14 cellular contexts compared by ENCODE assay signal in the genomic region with DNA sequence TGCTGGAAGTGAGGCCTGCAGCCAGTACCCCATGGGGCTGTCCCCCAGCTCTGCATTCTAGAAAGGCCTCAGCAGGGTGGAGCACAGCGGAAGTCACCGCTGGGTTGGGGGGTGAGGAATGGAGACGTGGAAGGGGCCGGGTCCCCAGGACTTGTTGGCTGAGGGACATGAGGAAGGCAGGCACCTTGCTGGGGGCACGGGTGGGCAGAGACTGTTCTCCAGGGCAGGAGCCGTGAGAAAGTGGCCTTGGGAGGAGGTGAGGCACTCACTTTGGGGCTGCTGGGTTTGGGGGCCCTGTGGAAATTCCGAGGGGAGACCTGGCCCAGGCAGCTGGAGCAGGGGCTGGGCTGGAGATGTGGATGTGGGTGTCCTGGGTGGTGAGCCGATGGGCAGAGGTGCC. TPM values are rescaled to one million over a fixed set of nuclear protein-coding genes. Genes with fewer than 3 reads are reported as not detected.
DNase-seq lines count a peak whose midpoint lies in the region; ATAC-seq and TF ChIP-seq lines count a peak whose summit lies in the region.
"Had no signal": no experiment of that assay in that cellular context is flagged by ENCODE, and none has a peak within 500 bp of the region (broad histone marks: within the 10 kb centered on the region; RNA-seq: fewer than 3 reads in every experiment).

No MANE protein-coding gene starts in this region.

- ATAC-seq in stimulated activated naive CD8-positive, alpha-beta T cell treated with anti-CD3 and anti-CD28 coated beads, Interleukin-15, amount 100 ng/mL, for 72 hours: no peak
- ATAC-seq in stimulated activated naive CD8-positive, alpha-beta T cell treated with anti-CD3 and anti-CD28 coated beads, Interleukin-15, Interleukin-2, amounts not matched to agents 100 U/mL and 50 U/mL, for 24 hours: no peak
- ATAC-seq in activated naive CD8-positive, alpha-beta T cell treated with anti-CD3 and anti-CD28 coated beads, Interleukin-2, amount 10 ng/mL, durations not matched to agents 7 days and 5 days (ENCODE audit: low read depth): no peak
- ATAC-seq in memory B cell (ENCODE audit: low read depth): no peak
- ATAC-seq in GM21619 (IDR thresholded peaks at IDR 0.05; ENCODE audit: unreplicated experiment): no peak

- peaks cover 70% of the 10 kb centered on the region for H3K4me1 Mint-ChIP-seq in stimulated activated naive CD8-positive, alpha-beta T cell treated with anti-CD3 and anti-CD28 coated beads, Interleukin-15, amount 100 ng/mL, for 72 hours
- peaks cover 41% of the 10 kb centered on the region for H3K4me1 Mint-ChIP-seq in activated naive CD8-positive, alpha-beta T cell treated with anti-CD3 and anti-CD28 coated beads, Interleukin-2, amount 10 ng/mL, durations not matched to agents 7 days and 5 days
- H3K4me1 Mint-ChIP-seq in memory B cell: peaks cover 61% of the 10 kb centered on the region

- POLR2A ChIA-PET in activated naive CD8-positive, alpha-beta T cell treated with anti-CD3 and anti-CD28 coated beads, Interleukin-2, amount 10 ng/mL, durations not matched to agents 7 days and 5 days (lab: Charles Lee): interaction anchor here (2.5 kb wide), 1 partner anchor 9 kb away, joined by 19 read pairs; a partner anchor contains a TSS

- H3K4me3 Mint-ChIP-seq in stimulated activated naive CD8-positive, alpha-beta T cell treated with anti-CD3 and anti-CD28 coated beads, Interleukin-15, amount 100 ng/mL, for 72 hours: peak overlapping the region; percentile 73
- H3K4me3 Mint-ChIP-seq in activated naive CD8-positive, alpha-beta T cell treated with anti-CD3 and anti-CD28 coated beads, Interleukin-2, amount 10 ng/mL, durations not matched to agents 7 days and 5 days: peak overlapping the region; percentile 77
- H3K4me3 Mint-ChIP-seq in memory B cell: peak overlapping the region; percentile 63

- no peak for TF ChIP-seq POLR2A in thyroid gland (IDR thresholded peaks at IDR 0.05)

- H3K4me3 ChIP-seq in thyroid gland (replicated peaks in 1 of 3): no peak overlapping the region
- H3K4me3 ChIP-seq: uterus had no signal

- no peaks in the 10 kb centered on the region for H3K36me3 Mint-ChIP-seq in activated naive CD8-positive, alpha-beta T cell treated with anti-CD3 and anti-CD28 coated beads, Interleukin-2, amount 10 ng/mL, durations not matched to agents 7 days and 5 days
- H3K36me3 Mint-ChIP-seq in memory B cell: no peaks in the 10 kb centered on the region

- no peaks in the 10 kb centered on the region for H3K9me3 ChIP-seq in thyroid gland
- H3K9me3 ChIP-seq: BE2C, uterus had no signal

- no peaks in the 10 kb centered on the region for H3K36me3 ChIP-seq in thyroid gland
- H3K36me3 ChIP-seq: BE2C, uterus had no signal

- no peak for TF ChIP-seq CTCF in thyroid gland (IDR thresholded peaks at IDR 0.05)

- no peaks in the 10 kb centered on the region for H3K9me3 Mint-ChIP-seq in stimulated activated naive CD8-positive, alpha-beta T cell treated with anti-CD3 and anti-CD28 coated beads, Interleukin-15, amount 100 ng/mL, for 72 hours
- no peaks in the 10 kb centered on the region for H3K9me3 Mint-ChIP-seq in activated naive CD8-positive, alpha-beta T cell treated with anti-CD3 and anti-CD28 coated beads, Interleukin-2, amount 10 ng/mL, durations not matched to agents 7 days and 5 days
- no peaks in the 10 kb centered on the region for H3K9me3 Mint-ChIP-seq in memory B cell

- intact Hi-C loops in thyroid gland (cut with DNase I): no loop called here

- H3K27ac ChIP-seq in thyroid gland: no peak overlapping the region
- H3K27ac ChIP-seq: foreskin keratinocyte, uterus had no signal

- no peak for DNase-seq in stimulated activated naive CD8-positive, alpha-beta T cell treated with anti-CD3 and anti-CD28 coated beads, Interleukin-15, amount 100 ng/mL, for 72 hours
- no peak for DNase-seq in stimulated activated naive CD8-positive, alpha-beta T cell treated with anti-CD3 and anti-CD28 coated beads, Interleukin-15, Interleukin-2, amounts not matched to agents 100 U/mL and 50 U/mL, for 24 hours
- no peak for DNase-seq in activated naive CD8-positive, alpha-beta T cell treated with anti-CD3 and anti-CD28 coated beads, Interleukin-2, amount 10 ng/mL, durations not matched to agents 7 days and 5 days
- DNase-seq in memory B cell (ENCODE audit: low spot score in 2 of 2) (no peak), RKO (ENCODE audit: low spot score) (no peak), thyroid gland (no peak), DMS 273 treated with DMSO at 0.1 percent for 48 hours (lab: John Stamatoyannopoulos, UW) (no peak)
- DNase-seq: BE2C, foreskin keratinocyte, retina, uterus had no signal

- peaks cover 0 to 9% of the 10 kb centered on the region in 2 donors for H3K4me1 ChIP-seq in thyroid gland
- H3K4me1 ChIP-seq: BE2C, uterus had no signal

- peak overlapping the region in 1 of 2 donors; percentile 76 for H3K27ac Mint-ChIP-seq in stimulated activated naive CD8-positive, alpha-beta T cell treated with anti-CD3 and anti-CD28 coated beads, Interleukin-15, amount 100 ng/mL, for 72 hours
- H3K27ac Mint-ChIP-seq in activated naive CD8-positive, alpha-beta T cell treated with anti-CD3 and anti-CD28 coated beads, Interleukin-2, amount 10 ng/mL, durations not matched to agents 7 days and 5 days: peak overlapping the region; percentile 89
- H3K27ac Mint-ChIP-seq in memory B cell: peak overlapping the region; percentile 53

- no peaks in the 10 kb centered on the region for H3K27me3 ChIP-seq in thyroid gland
- H3K27me3 ChIP-seq: BE2C, foreskin keratinocyte, uterus had no signal

- peaks cover 7% of the 10 kb centered on the region for H3K27me3 Mint-ChIP-seq in stimulated activated naive CD8-positive, alpha-beta T cell treated with anti-CD3 and anti-CD28 coated beads, Interleukin-15, amount 100 ng/mL, for 72 hours
- H3K27me3 Mint-ChIP-seq in activated naive CD8-positive, alpha-beta T cell treated with anti-CD3 and anti-CD28 coated beads, Interleukin-2, amount 10 ng/mL, durations not matched to agents 7 days and 5 days: peaks cover 19% of the 10 kb centered on the region
- H3K27me3 Mint-ChIP-seq in memory B cell: no peaks in the 10 kb centered on the region

- WGBS in thyroid gland, 2 donors: 88 to 91% methylated on average over 8 of the region's 8 CpGs

RNA-seq across cellular contexts. Expression of a gene that starts 5.0 kb away (rescaled TPM):
- under 1 TPM in 1 of 2 experiments, not detected in 1; 0.67 TPM for total RNA-seq in activated naive CD8-positive, alpha-beta T cell treated with anti-CD3 and anti-CD28 coated beads, Interleukin-2, amount 10 ng/mL, durations not matched to agents 7 days and 5 days
- not detected for total RNA-seq in thyroid gland
- total RNA-seq: HT1080, SK-MEL-5 had no signal

RNA-seq across cellular contexts. Expression of a gene that starts 9.0 kb away (rescaled TPM):
- not detected for total RNA-seq in activated naive CD8-positive, alpha-beta T cell treated with anti-CD3 and anti-CD28 coated beads, Interleukin-2, amount 10 ng/mL, durations not matched to agents 7 days and 5 days
- not detected for total RNA-seq in thyroid gland
- total RNA-seq: HT1080, SK-MEL-5 had no signal

RNA-seq across cellular contexts. Expression of a gene that starts 9.1 kb away (rescaled TPM):
- total RNA-seq in activated naive CD8-positive, alpha-beta T cell treated with anti-CD3 and anti-CD28 coated beads, Interleukin-2, amount 10 ng/mL, durations not matched to agents 7 days and 5 days: 100 to 1,000 TPM; 438 to 453 TPM
- total RNA-seq in thyroid gland: 10 to 100 TPM in 2 of 4 donors, 1 to 10 TPM in 2; 6.7 to 26.1 (median 10.5) TPM
- total RNA-seq: SK-MEL-5 had no signal

RNA-seq across cellular contexts. Expression of a gene that starts 47.9 kb away (rescaled TPM):
- total RNA-seq in activated naive CD8-positive, alpha-beta T cell treated with anti-CD3 and anti-CD28 coated beads, Interleukin-2, amount 10 ng/mL, durations not matched to agents 7 days and 5 days: not detected
- total RNA-seq in thyroid gland: not detected
- total RNA-seq: foreskin keratinocyte, HT1080, SK-MEL-5, uterus had no signal

Comparison
In these comparisons a context has a peak if more than half of its experiments do, and no peak if none do; other contexts are left out.
1. RNA of a gene that starts 9.1 kb away (total RNA-seq): 438 to 453 TPM in activated naive CD8-positive, alpha-beta T cell treated with anti-CD3 and anti-CD28 coated beads, Interleukin-2, amount 10 ng/mL, durations not matched to agents 7 days and 5 days; 6.7 to 26.1 TPM in thyroid gland; every median in the first group is over 10 times any median in the second.
2. Peak in every context shown above with its lines, with median percentiles within 50 percentile points of each other: H3K4me3 Mint-ChIP-seq.